8 cellular contexts compared by ENCODE assay signal in the genomic region with DNA sequence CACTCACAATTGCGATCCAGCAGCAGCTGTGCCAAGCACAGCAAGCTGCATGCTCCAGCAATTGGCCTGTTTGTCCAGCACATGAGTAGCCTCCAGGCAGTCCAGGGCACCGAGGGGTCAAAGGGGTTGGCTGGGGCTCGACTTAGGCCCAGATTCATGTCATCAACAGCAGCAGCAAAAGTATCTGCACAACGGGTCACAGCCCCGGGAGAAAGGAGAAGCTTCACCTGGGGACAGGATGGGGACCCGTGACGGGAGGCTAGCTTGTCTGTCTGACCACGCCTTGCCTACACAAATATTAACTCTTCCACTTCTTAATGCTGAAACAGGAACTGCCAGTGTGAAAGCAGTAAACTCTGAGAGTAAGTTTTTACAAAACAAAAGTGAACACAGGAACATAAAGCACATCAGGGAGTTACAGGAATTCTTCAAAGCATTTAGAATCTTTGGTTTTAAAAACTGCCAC.
DNase-seq lines count a peak whose midpoint lies in the region; ATAC-seq and TF ChIP-seq lines count a peak whose summit lies in the region.

No MANE protein-coding gene starts in this region.

- no peak overlapping the region for H3K4me3 Mint-ChIP-seq in CD4-positive, alpha-beta T cell
- H3K4me3 Mint-ChIP-seq in activated naive CD8-positive, alpha-beta T cell, result peak overlapping the region; percentile 35

- in situ Hi-C loops in G401 (cut with HindIII; ENCODE audit: low sequenced_read_pairs), result no loop called here

- no peaks in the 10 kb centered on the region for H3K36me3 Mint-ChIP-seq in CD4-positive, alpha-beta T cell (ENCODE audit: low read depth)
- H3K36me3 Mint-ChIP-seq in activated naive CD8-positive, alpha-beta T cell, result no peaks in the 10 kb centered on the region

- no peak overlapping the region for H3K27ac ChIP-seq in CD4-positive, alpha-beta T cell (ENCODE audit: low read depth, low read length)

- DNase-seq in CD4-positive, alpha-beta T cell, result no peak
- DNase-seq in renal cortical epithelial cell (ENCODE audit: low read depth) (peak; percentile 33), G401 (ENCODE audit: low spot score) (no peak), cortex of kidney (lab: John Stamatoyannopoulos, UW) (no peak), ureter (ENCODE audit: low spot score) (no peak)

- H3K9me3 Mint-ChIP-seq in CD4-positive, alpha-beta T cell, result no peaks in the 10 kb centered on the region
- no peaks in the 10 kb centered on the region for H3K9me3 Mint-ChIP-seq in activated naive CD8-positive, alpha-beta T cell (ENCODE audit: low read depth)

- H3K4me1 Mint-ChIP-seq in CD4-positive, alpha-beta T cell (ENCODE audit: low read depth), result peaks cover 18% of the 10 kb centered on the region
- peaks cover 32% of the 10 kb centered on the region for H3K4me1 Mint-ChIP-seq in activated naive CD8-positive, alpha-beta T cell (ENCODE audit: low read depth)

- no peak for ATAC-seq in CD4-positive, alpha-beta T cell (ENCODE audit: poor library complexity)
- ATAC-seq in GM19372 (IDR thresholded peaks at IDR 0.05; ENCODE audit: low read depth, unreplicated experiment) (peak; percentile 84), HG03280 (IDR thresholded peaks at IDR 0.05; ENCODE audit: unreplicated experiment) (peak; percentile 88)

- no peaks in the 10 kb centered on the region for H3K27me3 Mint-ChIP-seq in CD4-positive, alpha-beta T cell
- H3K27me3 Mint-ChIP-seq in activated naive CD8-positive, alpha-beta T cell, result no peaks in the 10 kb centered on the region

- no peaks in the 10 kb centered on the region for H3K9me3 ChIP-seq in CD4-positive, alpha-beta T cell (ENCODE audit: control insufficient read depth, low read length)

- POLR2A ChIA-PET in CD4-positive, alpha-beta T cell (lab: Charles Lee), result interaction anchor here (0.8 to 1.0 kb wide), 2 partner anchors 37 to 119 kb away, joined by 3 to 4 read pairs; no protein-coding TSS in a partner anchor

- intact Hi-C loops in CD4-positive, alpha-beta T cell (cut with DNase I, micrococcal nuclease), result no loop called here

- CTCF ChIA-PET in CD4-positive, alpha-beta T cell (lab: Charles Lee), result no interaction called here

- H3K27me3 ChIP-seq in CD4-positive, alpha-beta T cell (ENCODE audit: control insufficient read depth, insufficient read depth, low read length), result no peaks in the 10 kb centered on the region

- peak overlapping the region; percentile 2 for H3K27ac Mint-ChIP-seq in CD4-positive, alpha-beta T cell
- H3K27ac Mint-ChIP-seq in activated naive CD8-positive, alpha-beta T cell, result peak overlapping the region; percentile 89

- no peak for TF ChIP-seq CTCF in CD4-positive, alpha-beta T cell (IDR thresholded peaks at IDR 0.05)
